31 cellular contexts compared by ENCODE assay signal in genomic region chr3:127981097-127981496, GRCh38.
"Had no signal": no experiment of that assay in that cellular context is flagged by ENCODE, and none has a peak within 500 bp of the region (broad histone marks: within the 10 kb centered on the region; RNA-seq: fewer than 3 reads in every experiment).

No MANE protein-coding gene starts in this region.

- H3K27me3 ChIP-seq: ovary, spleen, suprapubic skin, testis, tibial artery, transverse colon, upper lobe of right lung, uterus had no signal

- H3K9ac ChIP-seq: neural progenitor cell, parathyroid adenoma had no signal

- ATAC-seq: natural killer cell; psoas muscle; right cardiac atrium; sciatic nerve; stimulated activated memory B cell treated with anti-CD40 and anti-IgM and Interleukin-4, amounts not matched to agents 10 μg/mL and 1 μg/mL and 100 μg/mL, for 72 hours; stimulated activated naive CD8-positive, alpha-beta T cell treated with anti-CD3 and anti-CD28 coated beads, Interleukin-15, amount 100 ng/mL, for 72 hours; stimulated activated naive CD8-positive, alpha-beta T cell treated with anti-CD3 and anti-CD28 coated beads, Interleukin-15, Interleukin-2, amounts not matched to agents 100 U/mL and 50 U/mL, for 24 hours; upper lobe of right lung had no signal

- H3K4me3 Mint-ChIP-seq: natural killer cell; nephron; neural progenitor cell; stimulated activated memory B cell treated with anti-CD40 and anti-IgM and Interleukin-4, amounts not matched to agents 10 μg/mL and 1 μg/mL and 100 μg/mL, for 72 hours; stimulated activated naive CD8-positive, alpha-beta T cell treated with anti-CD3 and anti-CD28 coated beads, Interleukin-15, amount 100 ng/mL, for 72 hours; type B pancreatic cell had no signal

- DNase-seq: natural killer cell; occipital lobe; ovary; posterior cingulate gyrus; psoas muscle; right cardiac atrium; spleen; stimulated activated CD4-positive, alpha-beta T cell treated with anti-CD3 and anti-CD28 coated beads, Interleukin-12 subunit alpha, Interleukin-12 subunit beta, amount 100 ng/mL, for 4 hours; stimulated activated CD4-positive, alpha-beta T cell treated with anti-CD3 and anti-CD28 coated beads, Interleukin-1b, Interleukin-23, amount 100 ng/mL, for 48 hours; stimulated activated CD4-positive, alpha-beta T cell treated with anti-CD3 and anti-CD28 coated beads, Interleukin-4, amount 100 ng/mL, for 1 hour; stimulated activated CD4-positive, alpha-beta T cell treated with anti-CD3 and anti-CD28 coated beads, Interleukin-4, amount 100 ng/mL, for 4 hours; stimulated activated CD8-positive, alpha-beta memory T cell treated with anti-CD3 and anti-CD28 coated beads, Interleukin-4, amount 100 ng/mL, for 48 hours; stimulated activated naive CD4-positive, alpha-beta T cell; stimulated activated naive CD8-positive, alpha-beta T cell treated with anti-CD3 and anti-CD28 coated beads, Interleukin-15, amount 100 ng/mL, for 72 hours; stimulated activated naive CD8-positive, alpha-beta T cell treated with anti-CD3 and anti-CD28 coated beads, Interleukin-15, Interleukin-2, amounts not matched to agents 100 U/mL and 50 U/mL, for 24 hours; substantia nigra; testis; tibial artery; transverse colon; upper lobe of right lung; uterus had no signal

- H2AFZ ChIP-seq: neural progenitor cell, parathyroid adenoma had no signal

- H3K36me3 ChIP-seq: neural progenitor cell, ovary, spleen, suprapubic skin, tibial artery, transverse colon, upper lobe of right lung, uterus had no signal

- H3K9me3 ChIP-seq: ovary, psoas muscle, suprapubic skin, testis, tibial artery, transverse colon, upper lobe of right lung, uterus had no signal

- H3K9me3 Mint-ChIP-seq: natural killer cell; stimulated activated memory B cell treated with anti-CD40 and anti-IgM and Interleukin-4, amounts not matched to agents 10 μg/mL and 1 μg/mL and 100 μg/mL, for 72 hours; stimulated activated naive CD8-positive, alpha-beta T cell treated with anti-CD3 and anti-CD28 coated beads, Interleukin-15, amount 100 ng/mL, for 72 hours had no signal

- H3K4me1 ChIP-seq: neural progenitor cell, parathyroid adenoma, psoas muscle, spleen, suprapubic skin, testis, tibial artery, transverse colon, upper lobe of right lung, uterus had no signal

- H3K4me1 Mint-ChIP-seq: natural killer cell; nephron; neural progenitor cell; stimulated activated memory B cell treated with anti-CD40 and anti-IgM and Interleukin-4, amounts not matched to agents 10 μg/mL and 1 μg/mL and 100 μg/mL, for 72 hours; stimulated activated naive CD8-positive, alpha-beta T cell treated with anti-CD3 and anti-CD28 coated beads, Interleukin-15, amount 100 ng/mL, for 72 hours had no signal

- H3K4me2 ChIP-seq: neural progenitor cell, smooth muscle cell had no signal

- H3K27ac Mint-ChIP-seq: natural killer cell; nephron; neural progenitor cell; progenitor cell of endocrine pancreas; stimulated activated memory B cell treated with anti-CD40 and anti-IgM and Interleukin-4, amounts not matched to agents 10 μg/mL and 1 μg/mL and 100 μg/mL, for 72 hours; stimulated activated naive CD8-positive, alpha-beta T cell treated with anti-CD3 and anti-CD28 coated beads, Interleukin-15, amount 100 ng/mL, for 72 hours; type B pancreatic cell had no signal

- H3K79me2 ChIP-seq: parathyroid adenoma had no signal

- H3K4me3 ChIP-seq: neural progenitor cell, ovary, psoas muscle, skin epidermis, smooth muscle cell, spleen, suprapubic skin, testis, tibial artery, transverse colon, upper lobe of right lung, uterus had no signal

- H3K36me3 Mint-ChIP-seq: natural killer cell; neural progenitor cell; stimulated activated memory B cell treated with anti-CD40 and anti-IgM and Interleukin-4, amounts not matched to agents 10 μg/mL and 1 μg/mL and 100 μg/mL, for 72 hours; type B pancreatic cell had no signal

- H3K27ac ChIP-seq: neural progenitor cell, ovary, parathyroid adenoma, psoas muscle, skin epidermis, spleen, suprapubic skin, testis, tibial artery, transverse colon, upper lobe of right lung, uterus had no signal
